Comparison of ENCODE assay signal across 2 cellular contexts in the genomic region with DNA sequence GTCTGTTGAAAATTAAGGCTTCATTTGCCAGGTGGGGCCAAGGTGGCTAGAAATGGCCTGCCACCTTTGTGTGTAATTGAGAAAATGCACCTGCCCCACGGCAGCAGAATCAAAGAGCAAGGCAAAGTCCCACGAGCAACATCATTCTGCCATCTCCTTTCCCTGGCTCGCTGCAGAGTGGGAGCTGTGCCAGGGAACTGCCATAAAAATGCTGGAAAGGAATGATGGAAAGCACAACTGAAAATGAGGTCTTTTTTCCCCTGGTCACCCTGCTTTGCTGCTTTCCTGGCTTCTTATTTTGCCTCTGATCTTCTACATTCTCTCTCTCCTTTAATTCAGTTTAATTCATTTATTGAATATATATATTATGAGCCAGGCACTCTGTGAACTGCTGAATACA.
TF ChIP-seq lines count a peak whose summit lies in the region.

No MANE protein-coding gene starts in this region.

TF ChIP-seq in GM23338, 12 proteins besides CTCF, POLR2A, EP300 and RAD21:
- TF ChIP-seq CREB1 (CRISPR knock-in tag; IDR thresholded peaks at IDR 0.05; ENCODE audit: low read depth) (no peak), EZH2 (IDR thresholded peaks at IDR 0.05; ENCODE audit: low read depth, unreplicated experiment) (no peak), ZNF331 (CRISPR knock-in tag; IDR thresholded peaks at IDR 0.05; ENCODE audit: low read depth) (no peak), POLR2AphosphoS5 (IDR thresholded peaks at IDR 0.05; ENCODE audit: low read depth) (no peak), JUNB (IDR thresholded peaks at IDR 0.05; ENCODE audit: unreplicated experiment) (no peak)
- TF ChIP-seq, protein P1, sequence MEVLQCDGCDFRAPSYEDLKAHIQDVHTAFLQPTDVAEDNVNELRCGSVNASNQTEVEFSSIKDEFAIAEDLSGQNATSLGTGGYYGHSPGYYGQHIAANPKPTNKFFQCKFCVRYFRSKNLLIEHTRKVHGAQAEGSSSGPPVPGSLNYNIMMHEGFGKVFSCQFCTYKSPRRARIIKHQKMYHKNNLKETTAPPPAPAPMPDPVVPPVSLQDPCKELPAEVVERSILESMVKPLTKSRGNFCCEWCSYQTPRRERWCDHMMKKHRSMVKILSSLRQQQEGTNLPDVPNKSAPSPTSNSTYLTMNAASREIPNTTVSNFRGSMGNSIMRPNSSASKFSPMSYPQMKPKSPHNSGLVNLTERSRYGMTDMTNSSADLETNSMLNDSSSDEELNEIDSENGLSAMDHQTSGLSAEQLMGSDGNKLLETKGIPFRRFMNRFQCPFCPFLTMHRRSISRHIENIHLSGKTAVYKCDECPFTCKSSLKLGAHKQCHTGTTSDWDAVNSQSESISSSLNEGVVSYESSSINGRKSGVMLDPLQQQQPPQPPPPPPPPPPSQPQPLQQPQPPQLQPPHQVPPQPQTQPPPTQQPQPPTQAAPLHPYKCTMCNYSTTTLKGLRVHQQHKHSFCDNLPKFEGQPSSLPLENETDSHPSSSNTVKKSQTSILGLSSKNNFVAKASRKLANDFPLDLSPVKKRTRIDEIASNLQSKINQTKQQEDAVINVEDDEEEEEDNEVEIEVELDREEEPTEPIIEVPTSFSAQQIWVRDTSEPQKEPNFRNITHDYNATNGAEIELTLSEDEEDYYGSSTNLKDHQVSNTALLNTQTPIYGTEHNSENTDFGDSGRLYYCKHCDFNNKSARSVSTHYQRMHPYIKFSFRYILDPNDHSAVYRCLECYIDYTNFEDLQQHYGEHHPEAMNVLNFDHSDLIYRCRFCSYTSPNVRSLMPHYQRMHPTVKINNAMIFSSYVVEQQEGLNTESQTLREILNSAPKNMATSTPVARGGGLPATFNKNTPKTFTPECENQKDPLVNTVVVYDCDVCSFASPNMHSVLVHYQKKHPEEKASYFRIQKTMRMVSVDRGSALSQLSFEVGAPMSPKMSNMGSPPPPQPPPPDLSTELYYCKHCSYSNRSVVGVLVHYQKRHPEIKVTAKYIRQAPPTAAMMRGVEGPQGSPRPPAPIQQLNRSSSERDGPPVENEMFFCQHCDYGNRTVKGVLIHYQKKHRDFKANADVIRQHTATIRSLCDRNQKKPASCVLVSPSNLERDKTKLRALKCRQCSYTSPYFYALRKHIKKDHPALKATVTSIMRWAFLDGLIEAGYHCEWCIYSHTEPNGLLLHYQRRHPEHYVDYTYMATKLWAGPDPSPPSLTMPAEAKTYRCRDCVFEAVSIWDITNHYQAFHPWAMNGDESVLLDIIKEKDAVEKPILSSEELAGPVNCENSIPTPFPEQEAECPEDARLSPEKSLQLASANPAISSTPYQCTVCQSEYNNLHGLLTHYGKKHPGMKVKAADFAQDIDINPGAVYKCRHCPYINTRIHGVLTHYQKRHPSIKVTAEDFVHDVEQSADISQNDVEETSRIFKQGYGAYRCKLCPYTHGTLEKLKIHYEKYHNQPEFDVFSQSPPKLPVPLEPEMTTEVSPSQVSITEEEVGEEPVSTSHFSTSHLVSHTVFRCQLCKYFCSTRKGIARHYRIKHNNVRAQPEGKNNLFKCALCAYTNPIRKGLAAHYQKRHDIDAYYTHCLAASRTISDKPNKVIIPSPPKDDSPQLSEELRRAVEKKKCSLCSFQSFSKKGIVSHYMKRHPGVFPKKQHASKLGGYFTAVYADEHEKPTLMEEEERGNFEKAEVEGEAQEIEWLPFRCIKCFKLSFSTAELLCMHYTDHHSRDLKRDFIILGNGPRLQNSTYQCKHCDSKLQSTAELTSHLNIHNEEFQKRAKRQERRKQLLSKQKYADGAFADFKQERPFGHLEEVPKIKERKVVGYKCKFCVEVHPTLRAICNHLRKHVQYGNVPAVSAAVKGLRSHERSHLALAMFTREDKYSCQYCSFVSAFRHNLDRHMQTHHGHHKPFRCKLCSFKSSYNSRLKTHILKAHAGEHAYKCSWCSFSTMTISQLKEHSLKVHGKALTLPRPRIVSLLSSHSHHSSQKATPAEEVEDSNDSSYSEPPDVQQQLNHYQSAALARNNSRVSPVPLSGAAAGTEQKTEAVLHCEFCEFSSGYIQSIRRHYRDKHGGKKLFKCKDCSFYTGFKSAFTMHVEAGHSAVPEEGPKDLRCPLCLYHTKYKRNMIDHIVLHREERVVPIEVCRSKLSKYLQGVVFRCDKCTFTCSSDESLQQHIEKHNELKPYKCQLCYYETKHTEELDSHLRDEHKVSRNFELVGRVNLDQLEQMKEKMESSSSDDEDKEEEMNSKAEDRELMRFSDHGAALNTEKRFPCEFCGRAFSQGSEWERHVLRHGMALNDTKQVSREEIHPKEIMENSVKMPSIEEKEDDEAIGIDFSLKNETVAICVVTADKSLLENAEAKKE (CRISPR knock-in tag; IDR thresholded peaks at IDR 0.05), result no peak

TF ChIP-seq in endothelial cell of umbilical vein, 7 proteins besides CTCF, POLR2A, EP300 and RAD21:
- TF ChIP-seq JUN (IDR thresholded peaks at IDR 0.05; ENCODE audit: borderline replicate concordance, insufficient read depth, insufficient read length, low read depth) (no peak), GATA2 (IDR thresholded peaks at IDR 0.05; ENCODE audit: insufficient read depth, insufficient read length, low read depth, low read length) (no peak), MYC (IDR thresholded peaks at IDR 0.05; ENCODE audit: low read depth, low read length) (no peak), FOS (IDR thresholded peaks at IDR 0.05; ENCODE audit: borderline replicate concordance, insufficient read depth, low read length) (no peak)
- TF ChIP-seq, protein P2, sequence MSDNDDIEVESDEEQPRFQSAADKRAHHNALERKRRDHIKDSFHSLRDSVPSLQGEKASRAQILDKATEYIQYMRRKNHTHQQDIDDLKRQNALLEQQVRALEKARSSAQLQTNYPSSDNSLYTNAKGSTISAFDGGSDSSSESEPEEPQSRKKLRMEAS (IDR thresholded peaks at IDR 0.05; ENCODE audit: insufficient read depth, insufficient read length), result no peak
